8 cellular contexts compared by ENCODE assay signal in the genomic region with DNA sequence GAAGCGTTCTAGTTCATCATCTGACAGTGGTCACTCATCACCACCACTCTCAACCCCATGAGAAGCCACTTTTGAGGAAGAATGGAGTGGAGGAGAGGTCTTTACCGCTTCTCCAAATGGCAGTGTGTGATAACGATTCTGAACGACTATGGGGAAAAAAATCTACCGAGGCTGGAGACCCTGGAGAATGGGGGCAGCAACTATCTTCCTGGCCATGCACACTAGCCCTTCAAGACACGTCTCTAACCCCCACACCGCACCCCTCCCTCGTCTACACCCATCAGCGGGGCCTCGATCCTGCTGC. TPM values are rescaled to one million over a fixed set of nuclear protein-coding genes. Genes with fewer than 3 reads are reported as not detected.
DNase-seq lines count a peak whose midpoint lies in the region; ATAC-seq and TF ChIP-seq lines count a peak whose summit lies in the region.

No MANE protein-coding gene starts in this region.

- no peaks in the 10 kb centered on the region for H3K27me3 ChIP-seq in A673 (replicated peaks; ENCODE audit: insufficient read depth, low read depth, low read length, poor library complexity)

- intact Hi-C loops in A673 (cut with micrococcal nuclease; ENCODE audit: unreplicated experiment): no loop called here

- H3K9ac ChIP-seq in SK-N-MC (ENCODE audit: insufficient read length): peak overlapping the region; percentile 85

- H3K4me1 Mint-ChIP-seq in osteocyte (ENCODE audit: unreplicated experiment): peaks cover 19% of the 10 kb centered on the region

- H3K9me3 ChIP-seq in A673 (ENCODE audit: low read depth, low read length, poor library complexity, severe bottlenecking) (no peaks in the 10 kb centered on the region), SK-N-MC (ENCODE audit: low read depth, low read length) (no peaks in the 10 kb centered on the region)

- H3K9me3 Mint-ChIP-seq in osteocyte (ENCODE audit: unreplicated experiment): no peaks in the 10 kb centered on the region

- H3K4me3 Mint-ChIP-seq in osteocyte (ENCODE audit: unreplicated experiment): peak overlapping the region; percentile 90

- CTCF ChIA-PET in A673 (lab: Charles Lee): no interaction called here

- BruUV-seq in A673 (replicated peaks; lab: Mats Ljungman, UMichigan): TSS peak; percentile 63

- peaks cover 11% of the 10 kb centered on the region for H3K4me1 ChIP-seq in A673 (ENCODE audit: insufficient read depth, low read length, poor library complexity, severe bottlenecking)

- H3K36me3 Mint-ChIP-seq in osteocyte (ENCODE audit: unreplicated experiment): peaks cover 10% of the 10 kb centered on the region

- POLR2A ChIA-PET in A673 (lab: Charles Lee; ENCODE audit: low non-redundant PET): no interaction called here

- DNase-seq in A673 (ENCODE audit: low spot score): no peak
- no peak for DNase-seq in SK-N-MC (ENCODE audit: low read depth, low spot score)
- DNase-seq in fibroblast of mammary gland (ENCODE audit: low read depth): no peak
- no peak for DNase-seq in osteocyte (ENCODE audit: extremely low spot score, unreplicated experiment)
- no peak for DNase-seq in NCI-H526 treated with DMSO at 0.1 percent for 48 hours (lab: John Stamatoyannopoulos, UW)
- DNase-seq in NCI-H2029 treated with DMSO at 0.1 percent for 48 hours (lab: John Stamatoyannopoulos, UW): no peak
- no peak for DNase-seq in occipital lobe (lab: John Stamatoyannopoulos, UW)

- peak overlapping the region; percentile 96 for H3K27ac Mint-ChIP-seq in osteocyte (ENCODE audit: unreplicated experiment)

- H3K27ac ChIP-seq in A673 (ENCODE audit: low read depth, low read length, poor library complexity, severe bottlenecking) (peak overlapping the region; percentile 94), SK-N-MC (peak overlapping the region; percentile 55; the same call in 1 of the 2 replicates)

- TF ChIP-seq CTCF in A673 (conservative IDR thresholded peaks at IDR 0.05; ENCODE audit: low read depth, low read length) (no peak), fibroblast of mammary gland (conservative IDR thresholded peaks at IDR 0.05; ENCODE audit: control insufficient read depth, insufficient read depth, low read depth, low read length) (no peak), osteocyte (IDR thresholded peaks at IDR 0.05) (no peak)

- no peaks in the 10 kb centered on the region for H3K27me3 Mint-ChIP-seq in osteocyte (ENCODE audit: unreplicated experiment)

- ATAC-seq in GM21360 (IDR thresholded peaks at IDR 0.05; ENCODE audit: unreplicated experiment): peak; percentile 18

- peak overlapping the region; percentile 88 for H3K4me3 ChIP-seq in A673 (ENCODE audit: low read depth, low read length, poor library complexity, severe bottlenecking)
- H3K4me3 ChIP-seq in SK-N-MC: peak overlapping the region; percentile 87
- H3K4me3 ChIP-seq in fibroblast of mammary gland (ENCODE audit: control insufficient read depth, low read depth, low read length): peak overlapping the region; percentile 95

- peaks cover 9% of the 10 kb centered on the region for H3K36me3 ChIP-seq in A673 (ENCODE audit: insufficient read depth, low read length, poor library complexity, severe bottlenecking)
- peaks cover 15% of the 10 kb centered on the region for H3K36me3 ChIP-seq in SK-N-MC (ENCODE audit: insufficient read depth, low read length)

RNA-seq across cellular contexts. Expression of a gene that starts 0.4 kb away (rescaled TPM):
- total RNA-seq in A673 (2021) (21.4 and 25.5 TPM in 2 replicates), osteocyte (56.7 and 58.8 TPM in 2 replicates), occipital lobe (65.0 TPM)

RNA-seq across cellular contexts. Expression of a gene that starts 15.3 kb away (rescaled TPM):
- total RNA-seq in A673 (2021) (3.0 and 3.6 TPM in 2 replicates), osteocyte (0.73 and 1.0 TPM in 2 replicates), occipital lobe (0.62 TPM)

RNA-seq across cellular contexts. Expression of a gene that starts 26.6 kb away (rescaled TPM):
- total RNA-seq in A673 (2021): 88.8 and 92.5 TPM in 2 replicates
- total RNA-seq in osteocyte: 66.6 and 68.3 TPM in 2 replicates
- total RNA-seq in occipital lobe: 15.1 TPM

RNA-seq across cellular contexts. Expression of a gene that starts 26.8 kb away (rescaled TPM):
- total RNA-seq in A673 (2021) (0.15 and 0.17 TPM in 2 replicates), osteocyte (0.32 and 0.50 TPM in 2 replicates), occipital lobe (0.62 TPM)

RNA-seq across cellular contexts. Expression of a gene that starts 38.1 kb away (rescaled TPM):
- 0.80 and 1.7 TPM in 2 replicates for total RNA-seq in A673 (2021)
- total RNA-seq in osteocyte: 3.9 and 5.2 TPM in 2 replicates
- 1.2 TPM for total RNA-seq in occipital lobe
